8 cellular contexts compared by ENCODE assay signal in genomic region chr16:19886061-19886792, GRCh38. TPM values are rescaled to one million over a fixed set of nuclear protein-coding genes. Genes with fewer than 3 reads are reported as not detected.
DNase-seq lines count a peak whose midpoint lies in the region; ATAC-seq and TF ChIP-seq lines count a peak whose summit lies in the region.

No MANE protein-coding gene starts in this region.

- WGBS in liver = 6% methylated on average over 20 of the region's 20 CpGs

- H3K79me2 ChIP-seq in DND-41 (ENCODE audit: insufficient read depth, low read length) = no peaks in the 10 kb centered on the region

- H3K4me3 ChIP-seq in DND-41 (ENCODE audit: low read depth in 1 of 2, low read length in 2 of 2) (no peak overlapping the region), colonic mucosa (peak overlapping the region; percentile 19), liver (ENCODE audit: low read depth in 1 of 3, low read length in 3 of 3) (peak overlapping the region in 2 of 3 donors; percentile 9 to 12)

- peak overlapping the region; percentile 22 for H3K4me2 ChIP-seq in DND-41 (ENCODE audit: insufficient read depth, low read length)

- H3K4me1 ChIP-seq in DND-41 (ENCODE audit: insufficient read depth, low read length) (peaks cover 8% of the 10 kb centered on the region), colonic mucosa (peaks cover 9% of the 10 kb centered on the region), liver (ENCODE audit: control insufficient read depth in 4 of 4, insufficient read depth in 4 of 4, low read length in 3 of 4) (peaks cover 9 to 30% (median 22%) of the 10 kb centered on the region in 4 donors)

- peak; percentile 99 for TF ChIP-seq RAD21 in liver (IDR thresholded peaks at IDR 0.05)

- H3K9me3 ChIP-seq in DND-41 (ENCODE audit: insufficient read depth, low read length, severe bottlenecking) (no peaks in the 10 kb centered on the region), colonic mucosa (no peaks in the 10 kb centered on the region), liver (ENCODE audit: control insufficient read depth in 4 of 4, low read length in 3 of 4) (no peaks in the 10 kb centered on the region)

- no peak overlapping the region for H3K27ac ChIP-seq in DND-41 (ENCODE audit: low read length)
- H3K27ac ChIP-seq in colonic mucosa = no peak overlapping the region
- no peak overlapping the region for H3K27ac ChIP-seq in liver (ENCODE audit: low read depth in 1 of 2, low read length in 2 of 2)

- peak; percentile 97 for TF ChIP-seq CTCF in DND-41 (IDR thresholded peaks at IDR 0.05; ENCODE audit: borderline replicate concordance, extremely low read depth, low read length, poor library complexity, severe bottlenecking)
- TF ChIP-seq CTCF in colonic mucosa (IDR thresholded peaks at IDR 0.05) = peak; percentile 100
- TF ChIP-seq CTCF in liver (IDR thresholded peaks at IDR 0.05; ENCODE audit: low read depth, low read length, missing input control) = peak; percentile 100

- ATAC-seq in DND-41 (ENCODE audit: insufficient read depth, low read depth) (peak; percentile 88), HG02973 (IDR thresholded peaks at IDR 0.05; ENCODE audit: unreplicated experiment) (peak; percentile 68)

- H4K20me1 ChIP-seq in DND-41 (ENCODE audit: insufficient read depth, low read length) = no peaks in the 10 kb centered on the region

- H2AFZ ChIP-seq in DND-41 (ENCODE audit: low read depth, low read length) = peak overlapping the region; percentile 52

- H3K36me3 ChIP-seq in DND-41 (ENCODE audit: insufficient read depth, low read length) = no peaks in the 10 kb centered on the region
- H3K36me3 ChIP-seq in colonic mucosa = no peaks in the 10 kb centered on the region
- H3K36me3 ChIP-seq in liver (ENCODE audit: control insufficient read depth in 4 of 4, insufficient read depth in 3 of 4, low read depth in 1 of 4, low read length in 3 of 4) = no peaks in the 10 kb centered on the region

- peak; percentile 81 for DNase-seq in DND-41
- DNase-seq in NCI-H524 treated with DMSO at 0.1 percent for 48 hours (lab: John Stamatoyannopoulos, UW) = peak; percentile 29
- peak; percentile 90 for DNase-seq in activated CD4-positive, alpha-beta T cell treated with anti-CD3 and anti-CD28 coated beads for 48 hours
- peak; percentile 85 for DNase-seq in colonic mucosa
- DNase-seq in stimulated activated CD4-positive, alpha-beta T cell treated with anti-CD3 and anti-CD28 coated beads, Interleukin-4, amount 100 ng/mL, for 24 hours = peak; percentile 88
- no peak for DNase-seq in mesenteric fat pad (ENCODE audit: low spot score)

- intact Hi-C loops in colonic mucosa (cut with DNase I) = loop anchor here (1.0 to 10.0 kb wide), 4 partner anchors 169 to 327 kb away; partner anchors contain the start of genes IQCK and KNOP1

- H3K27me3 ChIP-seq in DND-41 (ENCODE audit: insufficient read depth, low read length, poor library complexity) (no peaks in the 10 kb centered on the region), colonic mucosa (peaks cover 5% of the 10 kb centered on the region), liver (ENCODE audit: control insufficient read depth in 4 of 4, insufficient read depth in 4 of 4, low read length in 3 of 4) (no peaks in the 10 kb centered on the region)

- no peak overlapping the region for H3K9ac ChIP-seq in DND-41 (ENCODE audit: low read depth, low read length)
- H3K9ac ChIP-seq in colonic mucosa (ENCODE audit: low read depth in 2 of 2, low read length in 2 of 2) = no peak overlapping the region
- H3K9ac ChIP-seq in liver (ENCODE audit: low read depth in 1 of 2, low read length in 2 of 2) = no peak overlapping the region

TF ChIP-seq in liver, 16 proteins besides CTCF, POLR2A, EP300 and RAD21:
- TF ChIP-seq, protein P1, sequence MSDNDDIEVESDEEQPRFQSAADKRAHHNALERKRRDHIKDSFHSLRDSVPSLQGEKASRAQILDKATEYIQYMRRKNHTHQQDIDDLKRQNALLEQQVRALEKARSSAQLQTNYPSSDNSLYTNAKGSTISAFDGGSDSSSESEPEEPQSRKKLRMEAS (IDR thresholded peaks at IDR 0.05) = no peak
- TF ChIP-seq REST (IDR thresholded peaks at IDR 0.05) = no peak
- TF ChIP-seq RXRA (IDR thresholded peaks at IDR 0.05) = no peak
- TF ChIP-seq YY1 (IDR thresholded peaks at IDR 0.05) = peak; percentile 57
- no peak for TF ChIP-seq ATF3 (IDR thresholded peaks at IDR 0.05)

RNA-seq across cellular contexts. Expression of gene GPRC5B, which starts 1.6 kb away (rescaled TPM):
- total RNA-seq in colonic mucosa = 1 to 10 TPM; 3.1 to 8.5 TPM
- 1 to 10 TPM; 1.7 to 3.8 TPM for total RNA-seq in liver
- polyA plus RNA-seq in liver = 1 to 10 TPM; 1.5 to 4.7 TPM
- 33.1 TPM for total RNA-seq in mesenteric fat pad

Comparison
In these comparisons a context has a peak if more than half of its experiments do, and no peak if none do; other contexts are left out.
1. H3K4me3 ChIP-seq: peak in colonic mucosa (single experiment) and liver (2 of 3); none in DND-41 (0 of 2).
2. Peak in every context shown above with its lines, with median percentiles within 50 percentile points of each other: CTCF ChIP-seq.